ENCODE assay signal across 8 cellular contexts in the genomic region with DNA sequence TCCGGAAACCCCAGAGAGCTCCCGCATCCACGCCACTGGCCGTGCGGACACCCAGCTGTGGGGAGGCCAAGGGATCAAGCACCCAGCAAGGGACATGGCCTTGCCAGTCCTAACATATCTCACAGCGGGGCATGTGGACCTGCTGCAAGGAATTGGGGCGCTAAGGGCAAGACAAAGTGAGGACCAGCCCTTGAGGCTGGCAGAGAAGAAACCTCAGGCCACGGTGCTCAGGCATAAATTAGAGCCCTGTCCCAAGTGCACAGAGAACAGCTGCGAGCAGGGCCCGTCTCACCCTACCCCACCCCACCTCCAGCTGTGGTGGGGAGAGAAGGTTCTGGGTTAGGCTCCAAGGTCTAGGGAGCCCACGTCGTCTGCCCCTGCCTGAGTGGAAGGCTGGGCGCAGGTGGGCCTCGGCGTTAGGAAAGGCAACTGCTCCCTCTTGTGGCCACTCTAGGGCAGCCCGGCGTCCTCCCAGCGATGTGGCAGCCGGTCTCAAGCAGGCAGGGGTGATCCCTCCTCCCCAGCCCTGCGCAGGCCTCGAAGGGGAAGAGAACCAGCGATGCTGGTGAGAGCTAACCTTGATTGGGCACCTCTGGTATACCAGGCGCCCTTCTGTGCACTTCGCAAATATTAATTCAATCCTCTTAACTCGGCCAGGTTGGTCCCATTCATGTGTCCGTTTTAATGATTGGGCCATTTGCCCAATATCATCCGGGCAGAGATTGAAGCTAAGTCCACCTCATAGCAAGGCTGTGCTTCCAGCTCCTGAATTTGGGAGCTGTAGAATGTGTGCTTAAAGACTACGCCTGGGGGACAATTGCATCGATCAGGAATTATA.
DNase-seq lines count a peak whose midpoint lies in the region; ATAC-seq and TF ChIP-seq lines count a peak whose summit lies in the region.

No MANE protein-coding gene starts in this region.

- peak; percentile 94 for TF ChIP-seq RAD21 in Ishikawa (IDR thresholded peaks at IDR 0.05; ENCODE audit: low read depth)

- no peak overlapping the region for H3K4me3 Mint-ChIP-seq in activated T-helper 17 cell treated with anti-CD3 and anti-CD28 coated beads, Interleukin-2, amount 50 U/mL, for 72 hours

- H3K27ac Mint-ChIP-seq in activated T-helper 17 cell treated with anti-CD3 and anti-CD28 coated beads, Interleukin-2, amount 50 U/mL, for 72 hours: no peak overlapping the region

- no peaks in the 10 kb centered on the region for H3K9me3 ChIP-seq in osteoblast (ENCODE audit: low read depth, low read length)
- H3K9me3 ChIP-seq in tibial artery: no peaks in the 10 kb centered on the region

- H3K27me3 ChIP-seq in osteoblast (ENCODE audit: insufficient read depth, low read length): no peaks in the 10 kb centered on the region
- peaks cover 0 to 4% of the 10 kb centered on the region in 2 donors for H3K27me3 ChIP-seq in tibial artery

- POLR2A ChIA-PET in RWPE1 (lab: Yijun Ruan, JAX; ENCODE audit: low non-redundant PET): interaction anchor here (0.7 kb wide), 1 partner anchor 150 kb away, joined by 5 read pairs; no protein-coding TSS in a partner anchor

- no peaks in the 10 kb centered on the region for H3K36me3 ChIP-seq in osteoblast (ENCODE audit: insufficient read depth, low read length)
- no peaks in the 10 kb centered on the region for H3K36me3 ChIP-seq in tibial artery

- intact Hi-C loops in tibial artery (cut with DNase I; ENCODE audit: low total_unique reads): loop anchor here (5.0 kb wide), 1 partner anchor 319 kb away; no protein-coding TSS in a partner anchor

- no peaks in the 10 kb centered on the region for H3K79me2 ChIP-seq in osteoblast (ENCODE audit: insufficient read depth, low read length)

- H3K4me3 ChIP-seq in foreskin fibroblast (ENCODE audit: low read depth in 1 of 2, low read length in 2 of 2) (no peak overlapping the region), osteoblast (ENCODE audit: insufficient read depth, low read length) (peak overlapping the region; percentile 27), tibial artery (no peak overlapping the region)

- DNase-seq in NK-92 treated with Interleukin-12 subunit alpha and Interleukin-12 subunit beta, amount 100 ng/mL, for 24 hours (lab: John Stamatoyannopoulos, UW): peak; percentile 64
- no peak for DNase-seq in NK-92 (lab: John Stamatoyannopoulos, UW; ENCODE audit: unreplicated experiment)
- DNase-seq in RWPE1 (ENCODE audit: low spot score): peak; percentile 95
- DNase-seq in foreskin fibroblast: peak; percentile 44 to 84
- DNase-seq in osteoblast (ENCODE audit: insufficient read length, low spot score, missing footprints): peak; percentile 95
- DNase-seq in tibial artery: peak; percentile 61 to 77

- no peaks in the 10 kb centered on the region for H3K4me1 Mint-ChIP-seq in activated T-helper 17 cell treated with anti-CD3 and anti-CD28 coated beads, Interleukin-2, amount 50 U/mL, for 72 hours

- H3K9me3 Mint-ChIP-seq in activated T-helper 17 cell treated with anti-CD3 and anti-CD28 coated beads, Interleukin-2, amount 50 U/mL, for 72 hours: no peaks in the 10 kb centered on the region

- no peaks in the 10 kb centered on the region for H3K36me3 Mint-ChIP-seq in activated T-helper 17 cell treated with anti-CD3 and anti-CD28 coated beads, Interleukin-2, amount 50 U/mL, for 72 hours (ENCODE audit: low read depth)

- no peak overlapping the region for H3K27ac ChIP-seq in RWPE1
- no peak overlapping the region for H3K27ac ChIP-seq in osteoblast (ENCODE audit: low read depth, low read length)
- no peak overlapping the region for H3K27ac ChIP-seq in tibial artery

- H3K4me1 ChIP-seq in osteoblast (ENCODE audit: insufficient read depth, low read length) (peaks cover 9% of the 10 kb centered on the region), tibial artery (peaks cover 0 to 7% (median 0%) of the 10 kb centered on the region in 4 donors)

- TF ChIP-seq CTCF in RWPE1 (conservative IDR thresholded peaks at IDR 0.05; ENCODE audit: low read depth) (peak; percentile 99), foreskin fibroblast (IDR thresholded peaks at IDR 0.05; ENCODE audit: low read depth, low read length) (peak; percentile 92), osteoblast (IDR thresholded peaks at IDR 0.05; ENCODE audit: extremely low read depth, low read depth, low read length) (peak; percentile 86), tibial artery (IDR thresholded peaks at IDR 0.05) (peak; percentile 84 to 85)

- TF ChIP-seq EP300 in Ishikawa (IDR thresholded peaks at IDR 0.05; ENCODE audit: borderline replicate concordance): no peak

- H3K27me3 Mint-ChIP-seq in activated T-helper 17 cell treated with anti-CD3 and anti-CD28 coated beads, Interleukin-2, amount 50 U/mL, for 72 hours: peaks cover 14% of the 10 kb centered on the region

- H3K4me2 ChIP-seq in osteoblast (ENCODE audit: insufficient read depth, low read length): peak overlapping the region; percentile 60

- peak overlapping the region; percentile 87 for H2AFZ ChIP-seq in osteoblast (ENCODE audit: low read length)

- CTCF ChIA-PET in RWPE1 (lab: Yijun Ruan, JAX): interaction anchor here (0.5 to 5.8 kb wide), 41 partner anchors 8 to 516 kb away, joined by 3 to 91 read pairs (median 3); no protein-coding TSS in a partner anchor

- ATAC-seq in activated T-helper 17 cell treated with anti-CD3 and anti-CD28 coated beads, Interleukin-2, amount 50 U/mL, for 72 hours (replicated peaks): peak; percentile 96

- no peaks in the 10 kb centered on the region for H4K20me1 ChIP-seq in osteoblast (ENCODE audit: insufficient read depth, low read length)

TF ChIP-seq in Ishikawa, 13 proteins besides CTCF, POLR2A, EP300 and RAD21:
- TF ChIP-seq CREB1 (IDR thresholded peaks at IDR 0.05; ENCODE audit: low read depth): no peak
- TF ChIP-seq, protein P1, sequence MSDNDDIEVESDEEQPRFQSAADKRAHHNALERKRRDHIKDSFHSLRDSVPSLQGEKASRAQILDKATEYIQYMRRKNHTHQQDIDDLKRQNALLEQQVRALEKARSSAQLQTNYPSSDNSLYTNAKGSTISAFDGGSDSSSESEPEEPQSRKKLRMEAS (IDR thresholded peaks at IDR 0.05): 0 out of 2 replicates have a peak, but pooled peaks have one; percentile 39
